In the genomic region with DNA sequence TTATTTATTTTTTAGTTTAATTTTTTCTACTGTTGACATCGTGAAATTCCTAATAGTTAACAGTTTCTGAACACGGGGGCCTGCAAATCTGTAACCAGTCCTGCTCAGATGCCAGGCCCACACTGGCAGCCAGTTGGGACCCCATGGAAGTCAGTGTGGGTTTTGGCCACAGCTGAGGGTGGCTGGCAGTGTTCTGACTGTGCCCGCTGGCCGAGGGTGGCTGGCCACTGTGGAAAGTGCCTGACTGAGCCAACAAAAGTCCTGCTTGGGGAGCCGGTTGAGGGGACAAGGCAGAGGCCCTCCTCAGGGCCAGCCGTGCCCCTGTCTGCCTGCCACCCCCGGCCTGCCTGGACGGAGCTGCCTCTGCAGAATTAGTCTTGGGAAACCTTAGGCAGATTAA, we compare ENCODE assay signal across 24 cellular contexts. TPM values are rescaled to one million over a fixed set of nuclear protein-coding genes. Genes with fewer than 3 reads are reported as not detected.
DNase-seq lines count a peak whose midpoint lies in the region; ATAC-seq, FAIRE-seq and TF ChIP-seq lines count a peak whose summit lies in the region.
"Had no signal": no experiment of that assay in that cellular context is flagged by ENCODE, and none has a peak within 500 bp of the region (broad histone marks: within the 10 kb centered on the region; RNA-seq: fewer than 3 reads in every experiment).

No MANE protein-coding gene starts in this region.

- TF ChIP-seq EP300 in gastroesophageal sphincter (IDR thresholded peaks at IDR 0.05) = no peak

- TF ChIP-seq CTCF in left ventricle myocardium inferior (IDR thresholded peaks at IDR 0.05; ENCODE audit: borderline replicate concordance) (no peak), gastroesophageal sphincter (IDR thresholded peaks at IDR 0.05) (no peak), gastrocnemius medialis (IDR thresholded peaks at IDR 0.05 in 4 of 5, conservative IDR thresholded peaks at IDR 0.05 in 1 of 5) (no peak)

- TF ChIP-seq POLR2A in gastroesophageal sphincter (IDR thresholded peaks at IDR 0.05) (no peak), gastrocnemius medialis (IDR thresholded peaks at IDR 0.05) (no peak)

- no peak for DNase-seq in left ventricle myocardium inferior
- no peak for DNase-seq in Right ventricle myocardium inferior (ENCODE audit: missing footprints)
- no peak for DNase-seq in gastrocnemius medialis
- peak in 1 of 2 donors; percentile 72 for DNase-seq in aorta
- DNase-seq in frontal cortex (ENCODE audit: low spot score in 2 of 2) = no peak
- no peak for DNase-seq in left colon
- DNase-seq: activated CD4-positive, CD25-positive, alpha-beta regulatory T cell; activated naive CD4-positive, alpha-beta T cell treated with anti-CD3 and anti-CD28 coated beads, Interleukin-2, amount 50 U/mL, for 16 hours; activated T-cell treated with anti-CD3 and anti-CD28 coated beads, Interleukin-2, amount 50 U/mL, for 72 hours; effector CD8-positive, alpha-beta T cell; esophagus squamous epithelium; Kasumi-1; naive thymus-derived CD4-positive, alpha-beta T cell; NCI-H1048; NCI-H2029; NCI-H345; ovary; stimulated activated CD4-positive, alpha-beta T cell treated with anti-CD3 and anti-CD28 coated beads, Interleukin-2, amount 100 ng/mL, for 48 hours; stimulated activated naive CD8-positive, alpha-beta T cell treated with anti-CD3 and anti-CD28 coated beads, Interleukin-15, Interleukin-2, amounts not matched to agents 100 U/mL and 50 U/mL, for 24 hours; uterus had no signal

- no peaks in the 10 kb centered on the region for H3K9me3 ChIP-seq in left ventricle myocardium inferior (replicated peaks)
- no peaks in the 10 kb centered on the region for H3K9me3 ChIP-seq in gastroesophageal sphincter
- no peaks in the 10 kb centered on the region for H3K9me3 ChIP-seq in gastrocnemius medialis
- H3K9me3 ChIP-seq in aorta (ENCODE audit: control insufficient read depth, low read length) = no peaks in the 10 kb centered on the region
- H3K9me3 ChIP-seq: BLaER1 treated with 17β-estradiol and CSF1 and Interleukin-3, amounts not matched to agents 10 nM and 100 nM; esophagus squamous epithelium; ovary; uterus had no signal

- H3K4me1 ChIP-seq in left ventricle myocardium inferior = peaks cover 82% of the 10 kb centered on the region
- H3K4me1 ChIP-seq in gastroesophageal sphincter = peaks cover 0 to 85% (median 11%) of the 10 kb centered on the region in 3 donors
- peaks cover 79 to 82% of the 10 kb centered on the region in 2 donors for H3K4me1 ChIP-seq in gastrocnemius medialis
- H3K4me1 ChIP-seq in aorta (ENCODE audit: control insufficient read depth in 1 of 2, insufficient read depth in 2 of 2, low read length in 2 of 2) = peaks cover 0 to 3% of the 10 kb centered on the region in 2 donors

- intact Hi-C loops in left ventricle myocardium inferior (cut with micrococcal nuclease) = no loop called here
- intact Hi-C loops in Right ventricle myocardium inferior (cut with DNase I) = loop anchor here (10.0 kb wide), 1 partner anchor 371 kb away; no protein-coding TSS in a partner anchor
- intact Hi-C loops in gastrocnemius medialis (cut with DNase I; ENCODE audit: low total_unique reads) = loop anchor here (10.0 kb wide), 2 partner anchors 681 to 1181 kb away; no protein-coding TSS in a partner anchor
- intact Hi-C loops in aorta (cut with DNase I) = no loop called here
- intact Hi-C loops in left colon (cut with DNase I, micrococcal nuclease) = no loop called here

- no peaks in the 10 kb centered on the region for H3K36me3 ChIP-seq in left ventricle myocardium inferior
- H3K36me3 ChIP-seq in gastroesophageal sphincter = no peaks in the 10 kb centered on the region
- H3K36me3 ChIP-seq in gastrocnemius medialis = no peaks in the 10 kb centered on the region
- no peaks in the 10 kb centered on the region for H3K36me3 ChIP-seq in aorta (ENCODE audit: control insufficient read depth in 1 of 2, insufficient read depth in 2 of 2, low read length in 1 of 2)
- H3K36me3 ChIP-seq: BLaER1 treated with 17β-estradiol and CSF1 and Interleukin-3, amounts not matched to agents 10 nM and 100 nM; esophagus squamous epithelium; ovary; uterus had no signal

- H3K27ac ChIP-seq in left ventricle myocardium inferior (replicated peaks) (peak overlapping the region; percentile 80), gastroesophageal sphincter (peak overlapping the region; percentile 55 to 95 (median 86)), gastrocnemius medialis (peak overlapping the region; percentile 79 to 94 (median 88)), aorta (ENCODE audit: low read depth in 1 of 2, low read length in 2 of 2) (peak overlapping the region; percentile 61 to 92)
- H3K27ac ChIP-seq: BLaER1 treated with 17β-estradiol and CSF1 and Interleukin-3, amounts not matched to agents 10 nM and 100 nM; ovary; uterus had no signal

- H3K4me3 ChIP-seq in left ventricle myocardium inferior (no peak overlapping the region), gastroesophageal sphincter (no peak overlapping the region), gastrocnemius medialis (no peak overlapping the region), aorta (ENCODE audit: low read length in 2 of 2) (no peak overlapping the region)
- H3K4me3 ChIP-seq: BLaER1 treated with 17β-estradiol and CSF1 and Interleukin-3, amounts not matched to agents 10 nM and 100 nM; esophagus squamous epithelium; ovary; smooth muscle cell; uterus had no signal

- 67 to 76% methylated on average over 1 to 3 of the region's 8 CpGs for WGBS in gastroesophageal sphincter (ENCODE audit: low coverage in 1 of 2), 2 donors
- 8 to 9% methylated on average over 8 of the region's 8 CpGs for WGBS in aorta, 2 donors

- in situ Hi-C loops in gastrocnemius medialis (cut with MboI; ENCODE audit: low sequenced_read_pairs in 4 of 4) = loop anchor here in 2 of 4 donors (25.0 kb wide), 2 partner anchors 327 to 1327 kb away; partner anchors contain the start of genes AURKA (in 1 of the 2), CSTF1 (in 1 of the 2) and RBM38 (in 1 of the 2)

- no peaks in the 10 kb centered on the region for H3K27me3 ChIP-seq in left ventricle myocardium inferior (ENCODE audit: low read depth)
- H3K27me3 ChIP-seq in gastroesophageal sphincter = no peaks in the 10 kb centered on the region
- no peaks in the 10 kb centered on the region for H3K27me3 ChIP-seq in gastrocnemius medialis
- no peaks in the 10 kb centered on the region for H3K27me3 ChIP-seq in aorta (ENCODE audit: control insufficient read depth in 1 of 2, insufficient read depth in 2 of 2, low read length in 1 of 2)
- H3K27me3 ChIP-seq: ovary, uterus had no signal

- FAIRE-seq in frontal cortex (lab: Jason Lieb, UNC) = no peak

- no peak for ATAC-seq in Right ventricle myocardium inferior
- ATAC-seq in gastroesophageal sphincter = no peak
- ATAC-seq in gastrocnemius medialis = no peak
- no peak for ATAC-seq in aorta (ENCODE audit: low FRiP score)
- no peak for ATAC-seq in GM18873 (IDR thresholded peaks at IDR 0.05; ENCODE audit: low FRiP score, unreplicated experiment)
- ATAC-seq in left colon = no peak
- ATAC-seq: activated T-cell treated with anti-CD3 and anti-CD28 coated beads, Interleukin-2, amount 50 U/mL, for 72 hours; naive thymus-derived CD4-positive, alpha-beta T cell; stimulated activated naive CD8-positive, alpha-beta T cell treated with anti-CD3 and anti-CD28 coated beads, Interleukin-15, Interleukin-2, amounts not matched to agents 100 U/mL and 50 U/mL, for 24 hours had no signal

RNA-seq across cellular contexts. Expression of gene PMEPA1, which starts 4.1 kb away (rescaled TPM):
- total RNA-seq in left ventricle myocardium inferior (36.4 TPM), Right ventricle myocardium inferior (23.9 TPM), gastroesophageal sphincter (10 to 100 TPM in 3 of 4 donors, 1 to 10 TPM in 1; 9.6 to 47.5 (median 18.9) TPM), gastrocnemius medialis (1 to 10 TPM; 1.5 to 8.1 (median 5.8) TPM), aorta (100 to 1,000 TPM; 167 to 188 TPM), frontal cortex (6.1 TPM), left colon (10 to 100 TPM; 15.0 to 41.6 TPM)
- 10 to 100 TPM; 31.4 to 46.7 TPM for polyA plus RNA-seq in aorta

Comparison
In these comparisons a context has a peak if more than half of its experiments do, and no peak if none do; other contexts are left out.
1. intact Hi-C loops: an anchor here in Right ventricle myocardium inferior (10.0 kb wide) and gastrocnemius medialis (10.0 kb wide); none called in left ventricle myocardium inferior, aorta and left colon.